ENCODE assay signal across 11 cellular contexts in genomic region chr1:177328251-177328650, GRCh38.
DNase-seq lines count a peak whose midpoint lies in the region; TF ChIP-seq lines count a peak whose summit lies in the region.
"Had no signal": no experiment of that assay in that cellular context is flagged by ENCODE, and none has a peak within 500 bp of the region (broad histone marks: within the 10 kb centered on the region; RNA-seq: fewer than 3 reads in every experiment).

No MANE protein-coding gene starts in this region.

- H2AFZ ChIP-seq in mammary epithelial cell (ENCODE audit: low read depth, low read length), result no peak overlapping the region

- no peak overlapping the region for H3K4me2 ChIP-seq in mammary epithelial cell (ENCODE audit: insufficient read depth, low read depth, low read length)

- no peaks in the 10 kb centered on the region for H3K9me3 Mint-ChIP-seq in MCF 10A (ENCODE audit: unreplicated experiment)

- TF ChIP-seq CTCF in mammary epithelial cell (conservative IDR thresholded peaks at IDR 0.05 in 1 of 2, IDR thresholded peaks at IDR 0.05 in 1 of 2; ENCODE audit: extremely low read depth in 1 of 2, insufficient read depth in 1 of 2, low read depth in 1 of 2, low read length in 2 of 2) (no peak), MCF 10A (IDR thresholded peaks at IDR 0.05; ENCODE audit: unreplicated experiment) (no peak)

- H3K27me3 Mint-ChIP-seq in MCF 10A (ENCODE audit: insufficient read depth, unreplicated experiment), result peaks cover 20% of the 10 kb centered on the region

- CTCF ChIA-PET in mammary epithelial cell (lab: Charles Lee; ENCODE audit: low non-redundant PET) (no interaction called here), MCF 10A (lab: Yijun Ruan, JAX) (no interaction called here)

- DNase-seq in mammary epithelial cell, result peak; percentile 15
- DNase-seq in MCF 10A (ENCODE audit: unreplicated experiment), result no peak
- peak; percentile 17 for DNase-seq in fibroblast of peridontal ligament (ENCODE audit: extremely low read depth)
- peak; percentile 7 for DNase-seq in renal cortical epithelial cell (ENCODE audit: low read depth)
- no peak for DNase-seq in NCI-H510A (lab: John Stamatoyannopoulos, UW)
- DNase-seq in OCI-M2 (lab: John Stamatoyannopoulos, UW; ENCODE audit: unreplicated experiment), result no peak
- DNase-seq in EL, result no peak
- DNase-seq: Caco-2; CD8-positive, alpha-beta T cell had no signal

- H3K4me3 Mint-ChIP-seq in MCF 10A (ENCODE audit: unreplicated experiment), result no peak overlapping the region
- H3K4me3 Mint-ChIP-seq: CD14-positive monocyte; CD8-positive, alpha-beta T cell had no signal

- H3K36me3 ChIP-seq in mammary epithelial cell (ENCODE audit: insufficient read depth, low read length), result no peaks in the 10 kb centered on the region

- H4K20me1 ChIP-seq in mammary epithelial cell (ENCODE audit: insufficient read depth, low read length), result no peaks in the 10 kb centered on the region

- 63% methylated on average over 2 of the region's 2 CpGs for WGBS in mammary epithelial cell (ENCODE audit: low coverage, missing lambda C conversion rate)

- H3K4me3 ChIP-seq in mammary epithelial cell (replicated peaks in 1 of 3; ENCODE audit: insufficient read depth in 1 of 3, low read depth in 2 of 3, low read length in 3 of 3), result no peak overlapping the region

- in situ Hi-C loops in mammary epithelial cell (cut with MboI; ENCODE audit: low sequenced_read_pairs in 2 of 2), result loop anchor here in 1 of 2 donors (25.0 kb wide), 1 partner anchor 416 kb away; no protein-coding TSS in a partner anchor

- H3K9ac ChIP-seq in mammary epithelial cell (ENCODE audit: insufficient read depth, low read length), result no peak overlapping the region

- no peaks in the 10 kb centered on the region for H3K79me2 ChIP-seq in mammary epithelial cell (ENCODE audit: insufficient read depth, low read length)

- no peaks in the 10 kb centered on the region for H3K9me3 ChIP-seq in mammary epithelial cell (replicated peaks; ENCODE audit: insufficient read depth, low read length)
- H3K9me3 ChIP-seq: Caco-2 had no signal

- no peaks in the 10 kb centered on the region for H3K36me3 Mint-ChIP-seq in MCF 10A (ENCODE audit: insufficient read depth, unreplicated experiment)
- H3K36me3 Mint-ChIP-seq: CD14-positive monocyte; CD8-positive, alpha-beta T cell had no signal

- dilution Hi-C loops in mammary epithelial cell (cut with HindIII; ENCODE audit: low sequenced_read_pairs), result no loop called here

- no peaks in the 10 kb centered on the region for H3K27me3 ChIP-seq in mammary epithelial cell (ENCODE audit: insufficient read depth, low read length)

- H3K4me1 ChIP-seq in mammary epithelial cell (ENCODE audit: insufficient read depth, low read length), result no peaks in the 10 kb centered on the region
- H3K4me1 ChIP-seq: Caco-2 had no signal

- no peaks in the 10 kb centered on the region for H3K4me1 Mint-ChIP-seq in MCF 10A (ENCODE audit: insufficient read depth, unreplicated experiment)
- H3K4me1 Mint-ChIP-seq: CD14-positive monocyte had no signal

- POLR2A ChIA-PET in MCF 10A (lab: Yijun Ruan, JAX), result no interaction called here

- H3K27ac ChIP-seq in mammary epithelial cell (ENCODE audit: insufficient read depth, low read depth, low read length), result no peak overlapping the region
- H3K27ac ChIP-seq: 22Rv1 had no signal

- intact Hi-C loops in mammary epithelial cell (cut with micrococcal nuclease) (no loop called here), MCF 10A (cut with micrococcal nuclease) (no loop called here)

- BruUV-seq in mammary epithelial cell (replicated peaks; lab: Mats Ljungman, UMichigan) (no TSS peak), MCF 10A (replicated peaks; lab: Mats Ljungman, UMichigan) (no TSS peak)

- H3K27ac Mint-ChIP-seq in MCF 10A (ENCODE audit: low read depth, unreplicated experiment), result no peak overlapping the region
- H3K27ac Mint-ChIP-seq: CD14-positive monocyte; CD8-positive, alpha-beta T cell had no signal

Comparison
In these comparisons a context has a peak if more than half of its experiments do, and no peak if none do; other contexts are left out.
1. DNase-seq: peak in mammary epithelial cell (single experiment), fibroblast of peridontal ligament (single experiment) and renal cortical epithelial cell (single experiment); none in MCF 10A (single experiment), NCI-H510A (single experiment), OCI-M2 (single experiment) and EL (single experiment).